ENCODE assay signal across 10 cellular contexts in the genomic region with DNA sequence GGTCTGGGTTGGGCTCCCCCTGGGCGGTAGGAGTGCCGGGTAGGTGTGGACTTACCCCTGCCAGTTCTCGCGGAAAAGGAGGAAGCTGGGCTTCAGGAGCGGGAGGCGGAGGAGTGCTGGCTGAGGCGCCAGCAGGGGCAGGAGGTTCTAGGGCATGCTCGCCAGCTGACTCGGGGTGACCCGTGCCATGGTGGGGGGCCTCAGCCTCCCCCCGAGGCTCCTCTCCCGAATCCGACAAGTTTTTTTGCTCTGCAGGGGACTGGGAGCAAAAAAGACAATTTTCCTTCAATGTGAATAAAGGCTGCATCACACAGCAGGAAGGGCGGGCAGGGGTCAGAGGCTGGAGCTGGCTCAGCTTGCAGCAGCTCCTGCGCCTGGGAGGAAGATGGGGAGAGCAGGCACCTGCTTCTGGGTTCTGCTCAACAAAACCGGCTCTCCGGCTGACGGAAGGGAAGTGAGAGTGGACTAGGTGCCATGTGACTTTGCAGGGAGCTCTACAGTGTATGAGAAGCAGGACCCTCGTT. TPM values are rescaled to one million over a fixed set of nuclear protein-coding genes. Genes with fewer than 3 reads are reported as not detected.
DNase-seq lines count a peak whose midpoint lies in the region; ATAC-seq and TF ChIP-seq lines count a peak whose summit lies in the region.
"Had no signal": no experiment of that assay in that cellular context is flagged by ENCODE, and none has a peak within 500 bp of the region (broad histone marks: within the 10 kb centered on the region; RNA-seq: fewer than 3 reads in every experiment).

No MANE protein-coding gene starts in this region.

- H3K36me3 Mint-ChIP-seq in central memory CD8-positive, alpha-beta T cell (ENCODE audit: insufficient read depth), result peaks cover 15% of the 10 kb centered on the region

- peak overlapping the region in 2 of 11 experiments; percentile 30 to 67; a peak in 4 of 22 replicates for H3K27ac ChIP-seq in BLaER1 treated with 17β-estradiol and CSF1 and Interleukin-3, amounts not matched to agents 10 nM and 100 nM
- no peak overlapping the region for H3K27ac ChIP-seq in HL-60 (replicated peaks)
- H3K27ac ChIP-seq: VCaP had no signal

- H3K27ac Mint-ChIP-seq in central memory CD8-positive, alpha-beta T cell (ENCODE audit: low read depth), result peak overlapping the region; percentile 58

- peak overlapping the region; percentile 81 to 94 (median 90) for H3K4me2 ChIP-seq in BLaER1 treated with 17β-estradiol and CSF1 and Interleukin-3, amounts not matched to agents 10 nM and 100 nM

- H3K36me3 ChIP-seq in BLaER1 treated with 17β-estradiol and CSF1 and Interleukin-3, amounts not matched to agents 10 nM and 100 nM, result peaks cover 7 to 38% (median 23%) of the 10 kb centered on the region in 11 experiments; a peak in 17 of 22 replicates
- no peaks in the 10 kb centered on the region for H3K36me3 ChIP-seq in mucosa of descending colon (ENCODE audit: low read depth)

- H4K20me1 ChIP-seq in BLaER1 treated with 17β-estradiol and CSF1 and Interleukin-3, amounts not matched to agents 10 nM and 100 nM, result peaks cover 81 to 100% (median 100%) of the 10 kb centered on the region in 11 experiments

- TF ChIP-seq CTCF in HL-60 (IDR thresholded peaks at IDR 0.05; ENCODE audit: insufficient read depth, low read length), result no peak
- no peak for TF ChIP-seq CTCF in mucosa of descending colon (IDR thresholded peaks at IDR 0.05)

- H3K27me3 Mint-ChIP-seq in central memory CD8-positive, alpha-beta T cell, result no peaks in the 10 kb centered on the region

- H3K4me3 Mint-ChIP-seq in central memory CD8-positive, alpha-beta T cell, result peak overlapping the region; percentile 38

- intact Hi-C loops in mucosa of descending colon (cut with DNase I, micrococcal nuclease), result no loop called here

- H3K27me3 ChIP-seq in BLaER1 treated with 17β-estradiol and CSF1 and Interleukin-3, amounts not matched to agents 10 nM and 100 nM, result no peaks in the 10 kb centered on the region
- H3K27me3 ChIP-seq in HL-60 (ENCODE audit: insufficient read depth, poor library complexity, severe bottlenecking), result no peaks in the 10 kb centered on the region

- no peaks in the 10 kb centered on the region for H3K9me3 Mint-ChIP-seq in central memory CD8-positive, alpha-beta T cell

- ATAC-seq in central memory CD8-positive, alpha-beta T cell (replicated peaks; ENCODE audit: extremely low read depth, poor library complexity, severe bottlenecking), result no peak
- ATAC-seq in mucosa of descending colon, result peak; percentile 13
- no peak for ATAC-seq in HG02870 (IDR thresholded peaks at IDR 0.05; ENCODE audit: unreplicated experiment)

- H3K4me1 ChIP-seq in BLaER1 treated with 17β-estradiol and CSF1 and Interleukin-3, amounts not matched to agents 10 nM and 100 nM, result peaks cover 96 to 100% (median 100%) of the 10 kb centered on the region in 10 experiments
- H3K4me1 ChIP-seq in mucosa of descending colon (ENCODE audit: low read depth), result peaks cover 40% of the 10 kb centered on the region

- peak overlapping the region in 3 of 10 experiments; percentile 6 to 28 (median 9); a peak in 4 of 20 replicates for H3K4me3 ChIP-seq in BLaER1 treated with 17β-estradiol and CSF1 and Interleukin-3, amounts not matched to agents 10 nM and 100 nM
- H3K4me3 ChIP-seq in HL-60 (replicated peaks; ENCODE audit: insufficient read depth, low read length) (no peak overlapping the region), mucosa of descending colon (no peak overlapping the region)

- H3K4me1 Mint-ChIP-seq in central memory CD8-positive, alpha-beta T cell, result peaks cover 77% of the 10 kb centered on the region

- H3K9me3 ChIP-seq in BLaER1 treated with 17β-estradiol and CSF1 and Interleukin-3, amounts not matched to agents 10 nM and 100 nM (replicated peaks in 1 of 11), result no peaks in the 10 kb centered on the region
- no peaks in the 10 kb centered on the region for H3K9me3 ChIP-seq in mucosa of descending colon

- DNase-seq in HL-60 (ENCODE audit: low read depth in 1 of 2, low spot score in 1 of 2) (peak; percentile 51 to 64), mucosa of descending colon (peak in 1 of 3 donors; percentile 60), AG20443 (ENCODE audit: low spot score) (no peak), activated gamma-delta T cell (lab: John Stamatoyannopoulos, UW) (no peak)
- DNase-seq in central memory CD8-positive, alpha-beta T cell (ENCODE audit: low spot score in 2 of 2), result no peak
- DNase-seq in activated effector memory CD4-positive, alpha-beta T cell treated with anti-CD3 and anti-CD28 coated beads, Interleukin-2, amount 50 U/mL, for 16 hours, result no peak
- DNase-seq: Kasumi-1 had no signal

- H3K9ac ChIP-seq in BLaER1 treated with 17β-estradiol and CSF1 and Interleukin-3, amounts not matched to agents 10 nM and 100 nM, result peak overlapping the region in 8 of 11 experiments; percentile 6 to 53 (median 26); a peak in 12 of 22 replicates

RNA-seq across cellular contexts. Expression of a gene that starts 26.5 kb away (rescaled TPM):
- 10 to 100 TPM; 47.0 to 94.2 (median 60.5) TPM for total RNA-seq in mucosa of descending colon

RNA-seq across cellular contexts. Expression of a gene that starts 37.3 kb away (rescaled TPM):
- total RNA-seq in mucosa of descending colon, result 10 to 100 TPM in 2 of 3 donors, 1 to 10 TPM in 1; 9.5 to 20.2 (median 16.4) TPM

RNA-seq across cellular contexts. Expression of a gene that starts 46.7 kb away (rescaled TPM):
- total RNA-seq in mucosa of descending colon, result 10 to 100 TPM in 1 of 3 donors, 1 to 10 TPM in 2; 5.6 to 10.0 (median 8.3) TPM

RNA-seq across cellular contexts. Expression of a gene that starts 47.8 kb away (rescaled TPM):
- 100 to 1,000 TPM; 178 to 213 (median 182) TPM for total RNA-seq in mucosa of descending colon

Comparison
In these comparisons a context has a peak if more than half of its experiments do, and no peak if none do; other contexts are left out.
1. DNase-seq: peak in HL-60 (2 of 2); none in central memory CD8-positive, alpha-beta T cell (0 of 2), activated effector memory CD4-positive, alpha-beta T cell treated with anti-CD3 and anti-CD28 coated beads, Interleukin-2, amount 50 U/mL, for 16 hours (single experiment), AG20443 (single experiment) and activated gamma-delta T cell (single experiment).